In the genomic region with DNA sequence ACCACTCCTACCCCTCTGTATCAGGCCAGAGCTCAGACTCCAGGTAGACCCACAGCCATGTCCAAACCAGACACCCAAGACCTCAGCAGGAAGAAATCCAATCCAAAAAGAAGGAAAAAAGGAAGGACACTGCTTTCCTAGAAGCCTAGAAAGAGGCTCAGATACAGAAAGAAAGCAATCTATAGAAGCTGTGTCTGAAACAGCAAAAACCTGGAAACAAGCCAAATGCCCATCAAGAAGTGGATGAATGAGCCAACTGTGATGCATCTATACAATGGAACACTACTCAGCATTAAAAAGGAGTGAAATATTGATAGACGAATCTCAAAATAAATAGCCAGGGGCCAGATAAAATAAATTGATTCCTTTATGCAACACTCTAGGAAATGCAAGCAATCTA, we compare ENCODE assay signal across 1 cellular context.
TF ChIP-seq lines count a peak whose summit lies in the region.

No MANE protein-coding gene starts in this region.

TF ChIP-seq in GM23338, 12 proteins besides CTCF, POLR2A, EP300 and RAD21 (continued from another document):
- TF ChIP-seq, protein P1, sequence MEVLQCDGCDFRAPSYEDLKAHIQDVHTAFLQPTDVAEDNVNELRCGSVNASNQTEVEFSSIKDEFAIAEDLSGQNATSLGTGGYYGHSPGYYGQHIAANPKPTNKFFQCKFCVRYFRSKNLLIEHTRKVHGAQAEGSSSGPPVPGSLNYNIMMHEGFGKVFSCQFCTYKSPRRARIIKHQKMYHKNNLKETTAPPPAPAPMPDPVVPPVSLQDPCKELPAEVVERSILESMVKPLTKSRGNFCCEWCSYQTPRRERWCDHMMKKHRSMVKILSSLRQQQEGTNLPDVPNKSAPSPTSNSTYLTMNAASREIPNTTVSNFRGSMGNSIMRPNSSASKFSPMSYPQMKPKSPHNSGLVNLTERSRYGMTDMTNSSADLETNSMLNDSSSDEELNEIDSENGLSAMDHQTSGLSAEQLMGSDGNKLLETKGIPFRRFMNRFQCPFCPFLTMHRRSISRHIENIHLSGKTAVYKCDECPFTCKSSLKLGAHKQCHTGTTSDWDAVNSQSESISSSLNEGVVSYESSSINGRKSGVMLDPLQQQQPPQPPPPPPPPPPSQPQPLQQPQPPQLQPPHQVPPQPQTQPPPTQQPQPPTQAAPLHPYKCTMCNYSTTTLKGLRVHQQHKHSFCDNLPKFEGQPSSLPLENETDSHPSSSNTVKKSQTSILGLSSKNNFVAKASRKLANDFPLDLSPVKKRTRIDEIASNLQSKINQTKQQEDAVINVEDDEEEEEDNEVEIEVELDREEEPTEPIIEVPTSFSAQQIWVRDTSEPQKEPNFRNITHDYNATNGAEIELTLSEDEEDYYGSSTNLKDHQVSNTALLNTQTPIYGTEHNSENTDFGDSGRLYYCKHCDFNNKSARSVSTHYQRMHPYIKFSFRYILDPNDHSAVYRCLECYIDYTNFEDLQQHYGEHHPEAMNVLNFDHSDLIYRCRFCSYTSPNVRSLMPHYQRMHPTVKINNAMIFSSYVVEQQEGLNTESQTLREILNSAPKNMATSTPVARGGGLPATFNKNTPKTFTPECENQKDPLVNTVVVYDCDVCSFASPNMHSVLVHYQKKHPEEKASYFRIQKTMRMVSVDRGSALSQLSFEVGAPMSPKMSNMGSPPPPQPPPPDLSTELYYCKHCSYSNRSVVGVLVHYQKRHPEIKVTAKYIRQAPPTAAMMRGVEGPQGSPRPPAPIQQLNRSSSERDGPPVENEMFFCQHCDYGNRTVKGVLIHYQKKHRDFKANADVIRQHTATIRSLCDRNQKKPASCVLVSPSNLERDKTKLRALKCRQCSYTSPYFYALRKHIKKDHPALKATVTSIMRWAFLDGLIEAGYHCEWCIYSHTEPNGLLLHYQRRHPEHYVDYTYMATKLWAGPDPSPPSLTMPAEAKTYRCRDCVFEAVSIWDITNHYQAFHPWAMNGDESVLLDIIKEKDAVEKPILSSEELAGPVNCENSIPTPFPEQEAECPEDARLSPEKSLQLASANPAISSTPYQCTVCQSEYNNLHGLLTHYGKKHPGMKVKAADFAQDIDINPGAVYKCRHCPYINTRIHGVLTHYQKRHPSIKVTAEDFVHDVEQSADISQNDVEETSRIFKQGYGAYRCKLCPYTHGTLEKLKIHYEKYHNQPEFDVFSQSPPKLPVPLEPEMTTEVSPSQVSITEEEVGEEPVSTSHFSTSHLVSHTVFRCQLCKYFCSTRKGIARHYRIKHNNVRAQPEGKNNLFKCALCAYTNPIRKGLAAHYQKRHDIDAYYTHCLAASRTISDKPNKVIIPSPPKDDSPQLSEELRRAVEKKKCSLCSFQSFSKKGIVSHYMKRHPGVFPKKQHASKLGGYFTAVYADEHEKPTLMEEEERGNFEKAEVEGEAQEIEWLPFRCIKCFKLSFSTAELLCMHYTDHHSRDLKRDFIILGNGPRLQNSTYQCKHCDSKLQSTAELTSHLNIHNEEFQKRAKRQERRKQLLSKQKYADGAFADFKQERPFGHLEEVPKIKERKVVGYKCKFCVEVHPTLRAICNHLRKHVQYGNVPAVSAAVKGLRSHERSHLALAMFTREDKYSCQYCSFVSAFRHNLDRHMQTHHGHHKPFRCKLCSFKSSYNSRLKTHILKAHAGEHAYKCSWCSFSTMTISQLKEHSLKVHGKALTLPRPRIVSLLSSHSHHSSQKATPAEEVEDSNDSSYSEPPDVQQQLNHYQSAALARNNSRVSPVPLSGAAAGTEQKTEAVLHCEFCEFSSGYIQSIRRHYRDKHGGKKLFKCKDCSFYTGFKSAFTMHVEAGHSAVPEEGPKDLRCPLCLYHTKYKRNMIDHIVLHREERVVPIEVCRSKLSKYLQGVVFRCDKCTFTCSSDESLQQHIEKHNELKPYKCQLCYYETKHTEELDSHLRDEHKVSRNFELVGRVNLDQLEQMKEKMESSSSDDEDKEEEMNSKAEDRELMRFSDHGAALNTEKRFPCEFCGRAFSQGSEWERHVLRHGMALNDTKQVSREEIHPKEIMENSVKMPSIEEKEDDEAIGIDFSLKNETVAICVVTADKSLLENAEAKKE (CRISPR knock-in tag; IDR thresholded peaks at IDR 0.05): no peak
- TF ChIP-seq, protein P2, sequence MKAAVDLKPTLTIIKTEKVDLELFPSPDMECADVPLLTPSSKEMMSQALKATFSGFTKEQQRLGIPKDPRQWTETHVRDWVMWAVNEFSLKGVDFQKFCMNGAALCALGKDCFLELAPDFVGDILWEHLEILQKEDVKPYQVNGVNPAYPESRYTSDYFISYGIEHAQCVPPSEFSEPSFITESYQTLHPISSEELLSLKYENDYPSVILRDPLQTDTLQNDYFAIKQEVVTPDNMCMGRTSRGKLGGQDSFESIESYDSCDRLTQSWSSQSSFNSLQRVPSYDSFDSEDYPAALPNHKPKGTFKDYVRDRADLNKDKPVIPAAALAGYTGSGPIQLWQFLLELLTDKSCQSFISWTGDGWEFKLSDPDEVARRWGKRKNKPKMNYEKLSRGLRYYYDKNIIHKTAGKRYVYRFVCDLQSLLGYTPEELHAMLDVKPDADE (IDR thresholded peaks at IDR 0.05): no peak
- TF ChIP-seq NANOG (IDR thresholded peaks at IDR 0.05; ENCODE audit: borderline replicate concordance): no peak
